In genomic region chr18:79963658-79964329, GRCh38 we compare ENCODE assay signal across 9 cellular contexts. TPM values are rescaled to one million over a fixed set of nuclear protein-coding genes. Genes with fewer than 3 reads are reported as not detected.
DNase-seq lines count a peak whose midpoint lies in the region; ATAC-seq and TF ChIP-seq lines count a peak whose summit lies in the region.
"Had no signal": no experiment of that assay in that cellular context is flagged by ENCODE, and none has a peak within 500 bp of the region (broad histone marks: within the 10 kb centered on the region; RNA-seq: fewer than 3 reads in every experiment).

No MANE protein-coding gene starts in this region.

- no peaks in the 10 kb centered on the region for H3K9me3 Mint-ChIP-seq in activated naive CD4-positive, alpha-beta T cell treated with anti-CD3 and anti-CD28 coated beads, Interleukin-2, amount 10 ng/mL, durations not matched to agents 7 days and 5 days
- H3K9me3 Mint-ChIP-seq in MCF 10A (ENCODE audit: unreplicated experiment) (no peaks in the 10 kb centered on the region), mesothelial cell of epicardium (no peaks in the 10 kb centered on the region)

- no peaks in the 10 kb centered on the region for H3K9me3 ChIP-seq in upper lobe of right lung

- POLR2A ChIA-PET in MCF 10A (lab: Yijun Ruan, JAX): interaction anchor here (0.6 to 7.5 kb wide), 4 partner anchors 12 to 260 kb away, joined by 3 to 71 read pairs (median 6); partner anchors contain the start of genes SLC66A2 and TXNL4A

- peak overlapping the region; percentile 56 for H3K4me3 Mint-ChIP-seq in activated naive CD4-positive, alpha-beta T cell treated with anti-CD3 and anti-CD28 coated beads, Interleukin-2, amount 10 ng/mL, durations not matched to agents 7 days and 5 days
- H3K4me3 Mint-ChIP-seq in MCF 10A (ENCODE audit: unreplicated experiment): peak overlapping the region; percentile 23
- peak overlapping the region; percentile 56 for H3K4me3 Mint-ChIP-seq in mesothelial cell of epicardium

- peak overlapping the region; percentile 63 for H3K4me3 ChIP-seq in upper lobe of right lung

- peaks cover 17% of the 10 kb centered on the region for H3K27me3 Mint-ChIP-seq in activated naive CD4-positive, alpha-beta T cell treated with anti-CD3 and anti-CD28 coated beads, Interleukin-2, amount 10 ng/mL, durations not matched to agents 7 days and 5 days
- no peaks in the 10 kb centered on the region for H3K27me3 Mint-ChIP-seq in MCF 10A (ENCODE audit: insufficient read depth, unreplicated experiment)
- H3K27me3 Mint-ChIP-seq in mesothelial cell of epicardium (ENCODE audit: low read depth): no peaks in the 10 kb centered on the region

- TF ChIP-seq CTCF in MCF 10A (IDR thresholded peaks at IDR 0.05; ENCODE audit: unreplicated experiment) (no peak), mesothelial cell of epicardium (IDR thresholded peaks at IDR 0.05; ENCODE audit: unreplicated experiment) (no peak), upper lobe of right lung (IDR thresholded peaks at IDR 0.05) (no peak)

- no peak for ATAC-seq in upper lobe of right lung
- no peak for ATAC-seq in left lobe of liver

- H3K4me1 Mint-ChIP-seq in activated naive CD4-positive, alpha-beta T cell treated with anti-CD3 and anti-CD28 coated beads, Interleukin-2, amount 10 ng/mL, durations not matched to agents 7 days and 5 days: peaks cover 42% of the 10 kb centered on the region
- H3K4me1 Mint-ChIP-seq in MCF 10A (ENCODE audit: insufficient read depth, unreplicated experiment): peaks cover 18% of the 10 kb centered on the region
- peaks cover 41% of the 10 kb centered on the region for H3K4me1 Mint-ChIP-seq in mesothelial cell of epicardium

- CTCF ChIA-PET in activated naive CD4-positive, alpha-beta T cell treated with anti-CD3 and anti-CD28 coated beads, Interleukin-2, amount 10 ng/mL, durations not matched to agents 7 days and 5 days (lab: Charles Lee): no interaction called here
- CTCF ChIA-PET in MCF 10A (lab: Yijun Ruan, JAX): interaction anchor here (0.6 kb wide), 1 partner anchor 79 kb away, joined by 3 read pairs; no protein-coding TSS in a partner anchor

- DNase-seq in activated naive CD4-positive, alpha-beta T cell treated with anti-CD3 and anti-CD28 coated beads, Interleukin-2, amount 10 ng/mL, durations not matched to agents 7 days and 5 days: no peak
- DNase-seq in activated naive CD4-positive, alpha-beta T cell treated with Interleukin-2 at 50 U/mL for 16 hours: no peak
- DNase-seq in MCF 10A (ENCODE audit: unreplicated experiment): no peak
- DNase-seq in mesothelial cell of epicardium (ENCODE audit: low spot score in 2 of 2, unreplicated experiment in 2 of 2): no peak
- no peak for DNase-seq in upper lobe of right lung
- no peak for DNase-seq in GM19240 (ENCODE audit: insufficient read length, low spot score)
- no peak for DNase-seq in GM19238 (ENCODE audit: insufficient read length, low spot score)
- DNase-seq in left lobe of liver (ENCODE audit: low spot score): no peak
- DNase-seq: DND-41 had no signal

- no TSS peak for BruUV-seq in MCF 10A (replicated peaks; lab: Mats Ljungman, UMichigan)

- peaks cover 2% of the 10 kb centered on the region for H3K36me3 Mint-ChIP-seq in activated naive CD4-positive, alpha-beta T cell treated with anti-CD3 and anti-CD28 coated beads, Interleukin-2, amount 10 ng/mL, durations not matched to agents 7 days and 5 days
- H3K36me3 Mint-ChIP-seq in MCF 10A (ENCODE audit: insufficient read depth, unreplicated experiment): peaks cover 33% of the 10 kb centered on the region
- H3K36me3 Mint-ChIP-seq in mesothelial cell of epicardium: peaks cover 9% of the 10 kb centered on the region

- intact Hi-C loops in MCF 10A (cut with micrococcal nuclease): loop anchor here (1.0 to 2.0 kb wide), 2 partner anchors 25 to 284 kb away; partner anchors contain the start of genes CTDP1 and TXNL4A
- intact Hi-C loops in upper lobe of right lung (cut with DNase I): no loop called here

- H3K36me3 ChIP-seq in upper lobe of right lung: peaks cover 9% of the 10 kb centered on the region

- peak overlapping the region; percentile 85 for H3K27ac ChIP-seq in upper lobe of right lung

- H3K27me3 ChIP-seq in upper lobe of right lung: no peaks in the 10 kb centered on the region

- H3K27ac Mint-ChIP-seq in activated naive CD4-positive, alpha-beta T cell treated with anti-CD3 and anti-CD28 coated beads, Interleukin-2, amount 10 ng/mL, durations not matched to agents 7 days and 5 days: peak overlapping the region; percentile 52
- H3K27ac Mint-ChIP-seq in MCF 10A (ENCODE audit: low read depth, unreplicated experiment) (no peak overlapping the region), mesothelial cell of epicardium (peak overlapping the region; percentile 21)

- peaks cover 28% of the 10 kb centered on the region for H3K4me1 ChIP-seq in upper lobe of right lung

RNA-seq across cellular contexts. Expression of gene HSBP1L1, which starts 0.6 kb away (rescaled TPM):
- total RNA-seq in MCF 10A (2022): 46.6 and 49.4 TPM in 2 replicates
- total RNA-seq in mesothelial cell of epicardium: 31.8 to 35.4 TPM (median 33.9 TPM) in 3 replicates
- total RNA-seq in upper lobe of right lung: 48.7 TPM
- 20.2 TPM for total RNA-seq in left lobe of liver

RNA-seq across cellular contexts. Expression of gene SLC66A2, which starts 12.3 kb away (rescaled TPM):
- 21.7 and 24.5 TPM in 2 replicates for total RNA-seq in MCF 10A (2022)
- 33.5 to 34.6 TPM (median 34.4 TPM) in 3 replicates for total RNA-seq in mesothelial cell of epicardium
- 59.5 TPM for total RNA-seq in upper lobe of right lung
- 140 TPM for total RNA-seq in left lobe of liver

RNA-seq across cellular contexts. Expression of gene TXNL4A, which starts 24.6 kb away (rescaled TPM):
- total RNA-seq in MCF 10A (2022) (207 and 245 TPM in 2 replicates), mesothelial cell of epicardium (77.2 to 79.9 TPM (median 79.5 TPM) in 3 replicates), upper lobe of right lung (80.7 TPM), left lobe of liver (48.3 TPM)
